ENCODE assay signal across 9 cellular contexts in the genomic region with DNA sequence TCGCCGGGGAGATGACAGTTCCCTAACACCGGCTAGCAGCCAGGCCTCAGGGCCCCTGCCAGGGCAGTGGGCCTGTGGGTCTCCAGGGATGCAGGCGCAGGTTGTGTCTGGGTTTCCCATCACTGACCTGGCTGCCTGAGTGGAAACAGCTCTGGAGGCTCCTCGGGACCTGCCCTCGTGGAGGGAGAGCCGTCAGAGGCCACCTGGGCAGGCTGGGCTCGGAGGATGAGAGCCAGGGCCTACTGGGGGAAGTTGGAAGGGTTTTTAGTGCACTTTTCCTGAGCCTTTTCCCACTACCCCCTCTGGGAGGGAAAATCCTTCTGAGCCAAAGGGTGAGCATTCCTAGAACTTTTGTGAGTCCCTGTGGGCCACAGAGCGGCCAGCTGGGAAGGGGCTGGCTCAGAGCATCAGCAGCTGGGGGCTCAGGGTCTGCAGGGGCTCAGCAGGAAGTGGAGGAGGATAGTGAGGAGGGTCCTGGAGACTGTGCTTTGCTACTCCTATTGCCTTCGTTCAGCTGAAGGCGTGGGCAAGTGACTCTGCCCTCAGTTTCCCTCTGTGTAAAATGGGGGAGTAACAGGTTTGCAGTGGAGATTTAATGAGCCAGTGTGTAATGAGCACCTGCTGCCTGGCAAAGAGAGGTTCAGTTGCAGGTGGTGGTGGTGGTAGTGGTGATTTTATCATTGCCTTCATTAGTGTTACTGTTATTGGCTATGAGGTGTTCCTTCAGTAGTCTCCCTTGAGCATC. TPM values are rescaled to one million over a fixed set of nuclear protein-coding genes. Genes with fewer than 3 reads are reported as not detected.
DNase-seq lines count a peak whose midpoint lies in the region; ATAC-seq, FAIRE-seq and TF ChIP-seq lines count a peak whose summit lies in the region.
"Had no signal": no experiment of that assay in that cellular context is flagged by ENCODE, and none has a peak within 500 bp of the region (broad histone marks: within the 10 kb centered on the region; RNA-seq: fewer than 3 reads in every experiment).

No MANE protein-coding gene starts in this region.

- TF ChIP-seq POLR2A in GM12878 (IDR thresholded peaks at IDR 0.05; ENCODE audit: low read depth, low read length) (no peak), lower leg skin (IDR thresholded peaks at IDR 0.05) (no peak), transverse colon (IDR thresholded peaks at IDR 0.05) (no peak)

- RAD21 ChIA-PET in GM12878 (lab: Charles Lee; ENCODE audit: unreplicated experiment): interaction anchor here (0.7 to 19.6 kb wide), 6 partner anchors 9 to 121 kb away, joined by 3 to 804 read pairs (median 6); no protein-coding TSS in a partner anchor

- peak overlapping the region; percentile 95 for H3K9ac ChIP-seq in GM12878 (ENCODE audit: control insufficient read depth, insufficient read depth, low read length)

- POLR2A ChIA-PET in GM12878 (lab: Charles Lee): interaction anchor here (0.6 to 13.2 kb wide), 7 partner anchors 8 to 138 kb away, joined by 3 to 188 read pairs (median 4); no protein-coding TSS in a partner anchor

- no peak for FAIRE-seq in GM12878 (lab: Jason Lieb, UNC)

- in situ Hi-C loops in GM12878 (cut with MboI): no loop called here
- in situ Hi-C loops in transverse colon (cut with MboI; ENCODE audit: low pct_ligation_motif_present in 1 of 4, low pct_unique_long_range_greater_than_20kb in 1 of 4, low sequenced_read_pairs in 3 of 4): no loop called here

- H3K27me3 Mint-ChIP-seq in activated T-cell treated with anti-CD3 and anti-CD28 coated beads, Interleukin-2, amount 50 U/mL, for 24 hours: no peaks in the 10 kb centered on the region

- peaks cover 34% of the 10 kb centered on the region for H3K36me3 Mint-ChIP-seq in activated T-cell treated with anti-CD3 and anti-CD28 coated beads, Interleukin-2, amount 50 U/mL, for 24 hours (ENCODE audit: low read depth)

- H3K4me2 ChIP-seq in GM12878 (ENCODE audit: control insufficient read depth, insufficient read depth): peak overlapping the region; percentile 96

- H3K79me2 ChIP-seq in GM12878 (ENCODE audit: control insufficient read depth, insufficient read depth, low read length): peaks cover 67% of the 10 kb centered on the region

- ATAC-seq in GM12878: no peak

- DNase-seq in activated T-cell treated with anti-CD3 and anti-CD28 coated beads, Interleukin-2, amount 50 U/mL, for 24 hours: no peak
- DNase-seq in activated T-cell treated with anti-CD3 and anti-CD28 coated beads for 4 hours: no peak
- DNase-seq in GM12878 (ENCODE audit: low read depth, low spot score): no peak
- no peak for DNase-seq in lower leg skin (ENCODE audit: low spot score in 2 of 2)
- no peak for DNase-seq in transverse colon
- DNase-seq in GM10266 (ENCODE audit: extremely low spot score): no peak
- DNase-seq in mesenteric fat pad (ENCODE audit: low spot score): no peak
- no peak for DNase-seq in NCI-H128 (lab: John Stamatoyannopoulos, UW; ENCODE audit: unreplicated experiment)
- DNase-seq: NCI-H2171 had no signal

- intact Hi-C loops in GM12878 (cut with micrococcal nuclease; ENCODE audit: unreplicated experiment): no loop called here
- intact Hi-C loops in lower leg skin (cut with DNase I; ENCODE audit: low total_unique reads): loop anchor here (5.0 kb wide), 1 partner anchor 1930 kb away; the partner anchor contains the start of gene SLC8B1
- intact Hi-C loops in transverse colon (cut with DNase I; ENCODE audit: low total_unique reads): loop anchor here (5.0 kb wide), 1 partner anchor 35 kb away; no protein-coding TSS in a partner anchor

- TF ChIP-seq CTCF in GM12878 (IDR thresholded peaks at IDR 0.05 in 2 of 3, conservative IDR thresholded peaks at IDR 0.05 in 1 of 3; ENCODE audit: control insufficient read depth in 2 of 3, extremely low read depth in 1 of 3, insufficient read depth in 1 of 3, low read depth in 3 of 3, low read length in 3 of 3) (no peak), lower leg skin (IDR thresholded peaks at IDR 0.05) (no peak), transverse colon (IDR thresholded peaks at IDR 0.05) (no peak), GM10266 (IDR thresholded peaks at IDR 0.05; ENCODE audit: control insufficient read depth, insufficient read depth, low read depth, missing control alignments) (no peak)

- TF ChIP-seq EP300 in GM12878 (IDR thresholded peaks at IDR 0.05; ENCODE audit: borderline replicate concordance in 1 of 2, control insufficient read depth in 1 of 2, low read depth in 2 of 2, low read length in 2 of 2): no peak
- no peak for TF ChIP-seq EP300 in transverse colon (IDR thresholded peaks at IDR 0.05; ENCODE audit: low read depth)

- H3K4me1 ChIP-seq in GM12878 (ENCODE audit: control insufficient read depth, insufficient read depth, low read length) (peaks cover 58% of the 10 kb centered on the region), transverse colon (peaks cover 43 to 84% (median 50%) of the 10 kb centered on the region in 4 donors)

- H3K27ac ChIP-seq in GM12878 (ENCODE audit: control insufficient read depth, insufficient read depth) (peak overlapping the region; percentile 91), transverse colon (peak overlapping the region; percentile 88 to 93 (median 90))

- no peaks in the 10 kb centered on the region for H3K9me3 Mint-ChIP-seq in activated T-cell treated with anti-CD3 and anti-CD28 coated beads, Interleukin-2, amount 50 U/mL, for 24 hours

- H3K36me3 ChIP-seq in GM12878 (ENCODE audit: control insufficient read depth in 2 of 2, insufficient read depth in 2 of 2, low read length in 1 of 2) (peaks cover 0 to 4% of the 10 kb centered on the region in 2 experiments; a peak in 2 of 4 replicates), transverse colon (no peaks in the 10 kb centered on the region)

- BruUV-seq in GM12878 (replicated peaks; lab: Mats Ljungman, UMichigan): TSS peak; percentile 54

- H3K4me1 Mint-ChIP-seq in activated T-cell treated with anti-CD3 and anti-CD28 coated beads, Interleukin-2, amount 50 U/mL, for 24 hours (ENCODE audit: low read depth): peaks cover 82% of the 10 kb centered on the region

- H3K4me3 Mint-ChIP-seq in activated T-cell treated with anti-CD3 and anti-CD28 coated beads, Interleukin-2, amount 50 U/mL, for 24 hours: peak overlapping the region; percentile 92

- 3% methylated on average over 11 of the region's 11 CpGs for WGBS in GM12878 (ENCODE audit: insufficient coverage, insufficient replicate concordance, low lambda C conversion rate, missing lambda C conversion rate)
- 68 to 69% methylated on average over 8 to 11 of the region's 11 CpGs for WGBS in lower leg skin, 2 donors
- 48% methylated on average over 11 of the region's 11 CpGs; no CpG with 5 or more reads in 1 of the 2 donors for WGBS in transverse colon (ENCODE audit: low coverage in 1 of 2), 2 donors

- H3K27ac Mint-ChIP-seq in activated T-cell treated with anti-CD3 and anti-CD28 coated beads, Interleukin-2, amount 50 U/mL, for 24 hours: peak overlapping the region; percentile 95

- 0 out of 2 replicates have a peak, but pooled peaks cover 6% of the 10 kb centered on the region for H4K20me1 ChIP-seq in GM12878 (ENCODE audit: control insufficient read depth, insufficient read depth)

- no peak for TF ChIP-seq RAD21 in GM12878 (IDR thresholded peaks at IDR 0.05; ENCODE audit: insufficient read depth, low read depth, low read length)

- SMC1A ChIA-PET in GM12878 (lab: Charles Lee; ENCODE audit: uncharacterized antibody, unreplicated experiment): interaction anchor here (2.0 to 22.6 kb wide), 5 partner anchors 10 to 49 kb away, joined by 7 to 605 read pairs (median 24); no protein-coding TSS in a partner anchor

- CTCF ChIA-PET in GM12878 (lab: Yijun Ruan, JAX): interaction anchor here (0.6 to 27.0 kb wide), 6 partner anchors 10 to 853 kb away, joined by 3 to 1117 read pairs (median 20); no protein-coding TSS in a partner anchor

- H3K27me3 ChIP-seq in GM12878 (replicated peaks in 1 of 2; ENCODE audit: control insufficient read depth in 2 of 2, insufficient read depth in 2 of 2, low read length in 1 of 2) (no peaks in the 10 kb centered on the region), transverse colon (no peaks in the 10 kb centered on the region)

- H3K4me3 ChIP-seq in GM12878 (peak overlapping the region; percentile 96), lower leg skin (ENCODE audit: low read depth, poor library complexity, severe bottlenecking) (peak overlapping the region; percentile 72), transverse colon (peak overlapping the region in 3 of 4 donors; percentile 90 to 97 (median 95))

- H3K9me3 ChIP-seq in GM12878 (replicated peaks; ENCODE audit: control insufficient read depth, insufficient read depth, low read length): no peaks in the 10 kb centered on the region
- H3K9me3 ChIP-seq in transverse colon: no peaks in the 10 kb centered on the region

- H2AFZ ChIP-seq in GM12878 (ENCODE audit: control insufficient read depth, low read depth, low read length): no peak overlapping the region

RNA-seq across cellular contexts. Expression of gene SH2B3, which starts 1.8 kb away (rescaled TPM):
- 28.3 and 28.4 TPM in 2 replicates for total RNA-seq in GM12878 (2013; cell fraction: nucleolus; rRNA removed)
- total RNA-seq in GM12878 (2014; rRNA removed) (32.3 and 32.5 TPM in 2 replicates), GM12878 (2014; rRNA removed; fragmentation: Illumina TruSeq; extraction: Trizol) (25.3 and 27.6 TPM in 2 replicates), GM12878 (2021) (43.2 and 46.4 TPM in 2 replicates), lower leg skin (10 to 100 TPM in 1 of 4 donors, 1 to 10 TPM in 3; 6.5 to 16.1 (median 8.2) TPM), transverse colon (10 to 100 TPM; 22.3 to 99.1 (median 43.6) TPM), mesenteric fat pad (43.3 TPM)
- 18.6 TPM for polyA plus RNA-seq in GM12878 (2011; ENCODE audit: low read depth)
- polyA plus RNA-seq in GM12878 (2011; rRNA removed) (15.0 and 19.1 TPM in 2 replicates), GM12878 (2014; fragmentation: Illumina TruSeq; extraction: Trizol) (35.6 and 38.3 TPM in 2 replicates), GM12878 (2014; fragmentation: Nextera tagmentation; extraction: Ambion mirVana) (1 to 10 TPM; 5.8 to 8.5 TPM), GM12878 (2014; rRNA removed) (28.1 and 31.0 TPM in 2 replicates), GM12878 (2016; fragmentation: Nextera tagmentation; extraction: Ambion mirVana) (10 to 100 TPM in 1 of 2 experiments, 1 to 10 TPM in 1; 9.1 to 11.9 TPM)
- 19.4 and 21.7 TPM in 2 replicates for polyA plus RNA-seq in GM12878 (2011; cell fraction: cytosol; rRNA removed)
- 18.9 and 27.2 TPM in 2 replicates for polyA plus RNA-seq in GM12878 (2011; cell fraction: nucleus; rRNA removed)
- polyA plus RNA-seq in GM12878 (2012): 18.0 and 25.3 TPM in 2 replicates
- 15.0 and 18.0 TPM in 2 replicates for polyA minus RNA-seq in GM12878 (2011; rRNA and poly(A)+ RNA removed)
- 11.4 and 13.1 TPM in 2 replicates for polyA minus RNA-seq in GM12878 (2011; cell fraction: cytosol; rRNA and poly(A)+ RNA removed)
- polyA minus RNA-seq in GM12878 (2011; cell fraction: nucleus; rRNA and poly(A)+ RNA removed): 4.8 and 11.5 TPM in 2 replicates

RNA-seq across cellular contexts. Expression of gene PHETA1, which starts 38.6 kb away (rescaled TPM):
- total RNA-seq in GM12878 (2013; cell fraction: nucleolus; rRNA removed): 1.8 and 3.4 TPM in 2 replicates
- total RNA-seq in GM12878 (2014; rRNA removed) (0.45 and 0.65 TPM in 2 replicates), GM12878 (2014; rRNA removed; fragmentation: Illumina TruSeq; extraction: Trizol) (0.18 and 0.28 TPM in 2 replicates), GM12878 (2021) (1.3 and 1.4 TPM in 2 replicates), lower leg skin (10 to 100 TPM; 18.6 to 37.3 (median 25.1) TPM), transverse colon (10 to 100 TPM; 22.4 to 34.8 (median 28.1) TPM), mesenteric fat pad (19.5 TPM)
- polyA plus RNA-seq in GM12878 (2011; ENCODE audit: low read depth): 0.21 TPM
- polyA plus RNA-seq in GM12878 (2011; rRNA removed) (0.30 and 0.79 TPM in 2 replicates), GM12878 (2014; fragmentation: Illumina TruSeq; extraction: Trizol) (0.29 TPM in 1 of 2 replicates, not detected in the other), GM12878 (2014; fragmentation: Nextera tagmentation; extraction: Ambion mirVana) (under 1 TPM in 1 of 2 experiments, not detected in 1; 0.02 TPM), GM12878 (2014; rRNA removed) (0.51 and 1.4 TPM in 2 replicates), GM12878 (2016; fragmentation: Nextera tagmentation; extraction: Ambion mirVana) (1 to 10 TPM in 1 of 2 experiments, under 1 TPM in 1; 0.59 to 1.1 TPM)
- polyA plus RNA-seq in GM12878 (2011; cell fraction: cytosol; rRNA removed): 1.0 and 1.8 TPM in 2 replicates
- polyA plus RNA-seq in GM12878 (2011; cell fraction: nucleus; rRNA removed): 2.5 and 3.0 TPM in 2 replicates
- 1.0 and 1.3 TPM in 2 replicates for polyA plus RNA-seq in GM12878 (2012)
- polyA minus RNA-seq in GM12878 (2011; rRNA and poly(A)+ RNA removed): 0.51 and 1.3 TPM in 2 replicates
- 0.53 and 0.73 TPM in 2 replicates for polyA minus RNA-seq in GM12878 (2011; cell fraction: cytosol; rRNA and poly(A)+ RNA removed)
- 0.60 and 1.3 TPM in 2 replicates for polyA minus RNA-seq in GM12878 (2011; cell fraction: nucleus; rRNA and poly(A)+ RNA removed)
